ENCODE assay signal across 8 cellular contexts in the genomic region with DNA sequence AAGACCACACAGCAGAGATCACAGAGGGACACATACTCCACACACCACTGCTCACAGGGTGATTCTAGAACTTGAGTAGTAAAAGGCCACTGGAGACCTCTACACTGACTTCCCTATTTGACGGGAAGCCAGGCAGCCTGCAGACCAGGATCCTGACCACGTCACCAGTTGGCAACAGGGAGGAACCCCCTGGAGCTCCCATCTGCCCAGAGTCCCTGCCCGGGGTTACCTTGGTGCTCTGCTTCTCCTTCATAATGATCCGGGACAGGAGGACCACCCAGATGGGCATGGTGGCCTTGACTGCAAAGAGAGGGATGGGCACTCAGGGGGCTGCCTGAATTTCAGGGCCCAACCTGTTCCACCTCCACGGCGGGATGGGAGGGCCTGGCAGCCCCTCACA. TPM values are rescaled to one million over a fixed set of nuclear protein-coding genes. Genes with fewer than 3 reads are reported as not detected.
DNase-seq lines count a peak whose midpoint lies in the region; ATAC-seq and TF ChIP-seq lines count a peak whose summit lies in the region.

No MANE protein-coding gene starts in this region.

- intact Hi-C loops in CD4-positive, alpha-beta T cell (cut with DNase I, micrococcal nuclease), result no loop called here
- intact Hi-C loops in testis (cut with DNase I; ENCODE audit: low total_unique reads), result no loop called here

- H3K27me3 ChIP-seq in CD4-positive, alpha-beta T cell (ENCODE audit: control insufficient read depth, insufficient read depth, low read length), result no peaks in the 10 kb centered on the region
- no peaks in the 10 kb centered on the region for H3K27me3 ChIP-seq in HUES48 (ENCODE audit: control insufficient read depth, insufficient read depth, low read length)
- no peaks in the 10 kb centered on the region for H3K27me3 ChIP-seq in testis

- peaks cover 48% of the 10 kb centered on the region for H3K36me3 ChIP-seq in HUES48 (ENCODE audit: control insufficient read depth, insufficient read depth, low read length)
- no peaks in the 10 kb centered on the region for H3K36me3 ChIP-seq in testis (ENCODE audit: low read depth, missing control alignments)

- CTCF ChIA-PET in CD4-positive, alpha-beta T cell (lab: Charles Lee), result no interaction called here
- CTCF ChIA-PET in activated CD8-positive, alpha-beta T cell treated with anti-CD3 and anti-CD28 coated beads, Interleukin-2, amount 10 ng/mL, durations not matched to agents 7 days and 5 days (lab: Charles Lee), result interaction anchor here (0.6 kb wide), 1 partner anchor 19 kb away, joined by 3 read pairs; no protein-coding TSS in a partner anchor

- 2 to 3% methylated on average over 6 of the region's 6 CpGs for WGBS in testis, 2 donors

- ATAC-seq in CD4-positive, alpha-beta T cell (ENCODE audit: poor library complexity), result no peak
- ATAC-seq in activated CD8-positive, alpha-beta T cell treated with anti-CD3 and anti-CD28 coated beads, Interleukin-2, amount 10 ng/mL, durations not matched to agents 7 days and 5 days, result no peak
- ATAC-seq in GM19467 (IDR thresholded peaks at IDR 0.05; ENCODE audit: unreplicated experiment), result no peak

- no peak for DNase-seq in CD4-positive, alpha-beta T cell
- DNase-seq in activated CD8-positive, alpha-beta T cell treated with anti-CD3 and anti-CD28 coated beads, Interleukin-2, amount 10 ng/mL, durations not matched to agents 7 days and 5 days, result no peak
- DNase-seq in testis (no peak), foreskin melanocyte (no peak), activated gamma-delta T cell treated with Interleukin-2 at 50 U/mL for 16 hours (no peak)

- no peak for TF ChIP-seq CTCF in CD4-positive, alpha-beta T cell (IDR thresholded peaks at IDR 0.05)
- TF ChIP-seq CTCF in testis (IDR thresholded peaks at IDR 0.05), result no peak

- H3K27ac ChIP-seq in CD4-positive, alpha-beta T cell (ENCODE audit: low read depth, low read length), result no peak overlapping the region
- H3K27ac ChIP-seq in HUES48 (ENCODE audit: low read depth, low read length) (no peak overlapping the region), testis (peak overlapping the region; percentile 55 to 75)

- H3K27ac Mint-ChIP-seq in CD4-positive, alpha-beta T cell, result peak overlapping the region; percentile 82
- H3K27ac Mint-ChIP-seq in activated CD8-positive, alpha-beta T cell treated with anti-CD3 and anti-CD28 coated beads, Interleukin-2, amount 10 ng/mL, durations not matched to agents 7 days and 5 days, result peak overlapping the region; percentile 86

- H3K9me3 ChIP-seq in CD4-positive, alpha-beta T cell (ENCODE audit: control insufficient read depth, low read length), result no peaks in the 10 kb centered on the region
- no peaks in the 10 kb centered on the region for H3K9me3 ChIP-seq in HUES48 (ENCODE audit: control insufficient read depth, insufficient read depth, low read length)
- no peaks in the 10 kb centered on the region for H3K9me3 ChIP-seq in iPS-18c (ENCODE audit: control insufficient read depth, insufficient read depth, low read length)
- H3K9me3 ChIP-seq in testis, result no peaks in the 10 kb centered on the region

- no peaks in the 10 kb centered on the region for H3K27me3 Mint-ChIP-seq in CD4-positive, alpha-beta T cell
- no peaks in the 10 kb centered on the region for H3K27me3 Mint-ChIP-seq in activated CD8-positive, alpha-beta T cell treated with anti-CD3 and anti-CD28 coated beads, Interleukin-2, amount 10 ng/mL, durations not matched to agents 7 days and 5 days (ENCODE audit: low read depth)

- POLR2A ChIA-PET in CD4-positive, alpha-beta T cell (lab: Charles Lee), result interaction anchor here (2.9 to 4.0 kb wide), 2 partner anchors 16 to 57 kb away, joined by 16 to 26 read pairs; partner anchors contain the start of gene MED26
- POLR2A ChIA-PET in activated CD8-positive, alpha-beta T cell treated with anti-CD3 and anti-CD28 coated beads, Interleukin-2, amount 10 ng/mL, durations not matched to agents 7 days and 5 days (lab: Charles Lee), result interaction anchor here (1.2 to 4.1 kb wide), 2 partner anchors 16 to 57 kb away, joined by 3 to 23 read pairs; partner anchors contain the start of gene MED26

- H3K36me3 Mint-ChIP-seq in CD4-positive, alpha-beta T cell (ENCODE audit: low read depth), result peaks cover 63% of the 10 kb centered on the region
- peaks cover 63% of the 10 kb centered on the region for H3K36me3 Mint-ChIP-seq in activated CD8-positive, alpha-beta T cell treated with anti-CD3 and anti-CD28 coated beads, Interleukin-2, amount 10 ng/mL, durations not matched to agents 7 days and 5 days (ENCODE audit: low read depth)

- peak overlapping the region; percentile 95 for H3K4me3 ChIP-seq in HUES48 (ENCODE audit: low read depth, low read length)
- H3K4me3 ChIP-seq in iPS-18c (ENCODE audit: insufficient read depth, low read depth, low read length), result peak overlapping the region; percentile 83
- peak overlapping the region; percentile 81 to 92 for H3K4me3 ChIP-seq in testis

- H3K9me3 Mint-ChIP-seq in CD4-positive, alpha-beta T cell, result no peaks in the 10 kb centered on the region
- no peaks in the 10 kb centered on the region for H3K9me3 Mint-ChIP-seq in activated CD8-positive, alpha-beta T cell treated with anti-CD3 and anti-CD28 coated beads, Interleukin-2, amount 10 ng/mL, durations not matched to agents 7 days and 5 days (ENCODE audit: insufficient read depth)

- TF ChIP-seq POLR2A in testis (IDR thresholded peaks at IDR 0.05), result no peak

- H3K4me3 Mint-ChIP-seq in CD4-positive, alpha-beta T cell, result peak overlapping the region; percentile 82
- peak overlapping the region; percentile 100 for H3K4me3 Mint-ChIP-seq in activated CD8-positive, alpha-beta T cell treated with anti-CD3 and anti-CD28 coated beads, Interleukin-2, amount 10 ng/mL, durations not matched to agents 7 days and 5 days

- H3K9ac ChIP-seq in HUES48 (ENCODE audit: low read depth, low read length), result peak overlapping the region; percentile 90; the same call in 1 of the 2 replicates

- H3K4me1 ChIP-seq in HUES48 (ENCODE audit: control insufficient read depth, insufficient read depth, low read length), result peaks cover 8% of the 10 kb centered on the region; the same call in 1 of the 2 replicates
- peaks cover 7% of the 10 kb centered on the region for H3K4me1 ChIP-seq in testis

- peaks cover 68% of the 10 kb centered on the region for H3K4me1 Mint-ChIP-seq in CD4-positive, alpha-beta T cell (ENCODE audit: low read depth)
- peaks cover 72% of the 10 kb centered on the region for H3K4me1 Mint-ChIP-seq in activated CD8-positive, alpha-beta T cell treated with anti-CD3 and anti-CD28 coated beads, Interleukin-2, amount 10 ng/mL, durations not matched to agents 7 days and 5 days (ENCODE audit: low read depth)

RNA-seq across cellular contexts. Expression of gene SLC35E1, which starts 0.9 kb away (rescaled TPM):
- 10 to 100 TPM; 72.3 to 76.3 TPM for total RNA-seq in CD4-positive, alpha-beta T cell
- total RNA-seq in activated CD8-positive, alpha-beta T cell treated with anti-CD3 and anti-CD28 coated beads, Interleukin-2, amount 10 ng/mL, durations not matched to agents 7 days and 5 days, result 10 to 100 TPM; 55.6 to 61.9 TPM
- total RNA-seq in testis, result 10 to 100 TPM; 54.0 to 56.3 TPM
- 20.3 TPM for polyA plus RNA-seq in testis (ENCODE audit: insufficient read depth, low read depth, low replicate concordance)

RNA-seq across cellular contexts. Expression of gene CHERP, which starts 29.0 kb away (rescaled TPM):
- 10 to 100 TPM; 47.1 to 48.2 TPM for total RNA-seq in CD4-positive, alpha-beta T cell
- 10 to 100 TPM; 60.0 to 60.8 TPM for total RNA-seq in activated CD8-positive, alpha-beta T cell treated with anti-CD3 and anti-CD28 coated beads, Interleukin-2, amount 10 ng/mL, durations not matched to agents 7 days and 5 days
- 10 to 100 TPM; 46.5 to 51.3 TPM for total RNA-seq in testis
- polyA plus RNA-seq in testis (ENCODE audit: insufficient read depth, low read depth, low replicate concordance), result 49.3 TPM

RNA-seq across cellular contexts. Expression of gene MED26, which starts 56.7 kb away (rescaled TPM):
- 10 to 100 TPM; 50.4 to 52.4 TPM for total RNA-seq in CD4-positive, alpha-beta T cell
- total RNA-seq in activated CD8-positive, alpha-beta T cell treated with anti-CD3 and anti-CD28 coated beads, Interleukin-2, amount 10 ng/mL, durations not matched to agents 7 days and 5 days, result 10 to 100 TPM; 17.2 to 17.4 TPM
- total RNA-seq in testis, result 10 to 100 TPM; 66.1 to 66.5 TPM
- 80.8 TPM for polyA plus RNA-seq in testis (ENCODE audit: insufficient read depth, low read depth, low replicate concordance)

Comparison
In these comparisons a context has a peak if more than half of its experiments do, and no peak if none do; other contexts are left out.
1. H3K27ac ChIP-seq: peak in testis (2 of 2); none in CD4-positive, alpha-beta T cell (single experiment) and HUES48 (single experiment).
2. Peak in every context shown above with its lines, with median percentiles within 50 percentile points of each other: H3K4me3 ChIP-seq.